In the genomic region with DNA sequence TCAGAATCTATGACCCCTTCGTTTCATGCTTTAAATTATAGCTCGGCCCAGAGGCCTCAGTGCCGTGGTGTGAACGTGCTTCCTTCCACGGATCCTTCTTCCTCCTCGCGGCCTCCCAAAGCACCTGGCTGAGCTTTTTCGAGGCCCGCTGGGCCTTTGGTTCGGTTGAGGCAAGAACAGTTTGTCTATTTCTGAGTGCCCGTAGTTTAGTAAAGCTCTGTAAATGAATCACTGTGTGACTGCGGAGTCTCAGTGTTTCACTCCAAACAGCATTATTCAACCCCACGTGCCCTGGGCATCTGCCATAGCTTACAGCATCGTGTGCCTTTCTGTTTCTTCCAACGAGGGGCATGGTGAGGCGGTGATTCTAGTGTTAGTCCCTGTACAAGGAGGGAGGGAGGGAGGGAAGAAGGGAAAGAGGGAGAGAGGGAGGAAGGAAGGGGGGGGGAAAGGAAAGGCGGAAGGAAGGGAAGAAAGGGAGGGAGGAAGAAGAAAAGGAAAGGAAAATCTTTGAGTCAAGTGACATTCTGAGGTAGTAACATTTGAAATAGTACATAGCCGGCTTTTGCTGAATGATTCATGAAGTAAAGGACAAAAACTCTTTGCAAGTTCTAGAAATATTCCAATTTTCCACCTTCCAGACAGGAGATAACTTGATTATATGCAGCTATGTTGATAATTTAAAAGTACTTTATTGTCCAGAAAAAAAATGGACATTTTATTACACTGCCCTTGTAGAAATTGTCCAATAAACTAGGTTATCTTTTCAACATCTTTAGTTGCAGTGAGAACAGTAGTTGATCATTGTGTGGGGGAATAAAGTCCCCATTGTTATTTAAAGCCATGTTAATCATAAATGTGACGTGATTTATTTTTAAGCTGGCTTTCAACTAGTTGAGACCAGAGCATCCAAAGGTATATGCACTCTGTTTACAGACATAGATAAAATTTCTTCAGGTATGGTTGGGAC, we compare ENCODE assay signal across 8 cellular contexts. TPM values are rescaled to one million over a fixed set of nuclear protein-coding genes. Genes with fewer than 3 reads are reported as not detected.
DNase-seq lines count a peak whose midpoint lies in the region; ATAC-seq and TF ChIP-seq lines count a peak whose summit lies in the region.

No MANE protein-coding gene starts in this region.

- H3K9me3 Mint-ChIP-seq in activated T-helper 17 cell treated with anti-CD3 and anti-CD28 coated beads, Interleukin-2, amount 50 U/mL, for 72 hours: no peaks in the 10 kb centered on the region

- no peak for TF ChIP-seq CTCF in ovary (IDR thresholded peaks at IDR 0.05)

- H3K36me3 ChIP-seq in ovary: no peaks in the 10 kb centered on the region

- peaks cover 7% of the 10 kb centered on the region for H3K4me1 ChIP-seq in ovary (ENCODE audit: insufficient read depth)

- no peaks in the 10 kb centered on the region for H3K4me1 Mint-ChIP-seq in activated T-helper 17 cell treated with anti-CD3 and anti-CD28 coated beads, Interleukin-2, amount 50 U/mL, for 72 hours

- H3K9me3 ChIP-seq in ovary: no peaks in the 10 kb centered on the region

- peak overlapping the region; percentile 84 for H3K4me3 Mint-ChIP-seq in activated T-helper 17 cell treated with anti-CD3 and anti-CD28 coated beads, Interleukin-2, amount 50 U/mL, for 72 hours

- ATAC-seq in activated T-helper 17 cell treated with anti-CD3 and anti-CD28 coated beads, Interleukin-2, amount 50 U/mL, for 72 hours (replicated peaks): no peak
- no peak for ATAC-seq in HG03354 (IDR thresholded peaks at IDR 0.05; ENCODE audit: poor library complexity, severe bottlenecking, unreplicated experiment)
- no peak for ATAC-seq in GM19455 (IDR thresholded peaks at IDR 0.05; ENCODE audit: unreplicated experiment)

- TF ChIP-seq POLR2A in ovary (IDR thresholded peaks at IDR 0.05): no peak

- H3K27me3 Mint-ChIP-seq in activated T-helper 17 cell treated with anti-CD3 and anti-CD28 coated beads, Interleukin-2, amount 50 U/mL, for 72 hours: peaks cover 30% of the 10 kb centered on the region

- peak overlapping the region; percentile 38 for H3K27ac Mint-ChIP-seq in activated T-helper 17 cell treated with anti-CD3 and anti-CD28 coated beads, Interleukin-2, amount 50 U/mL, for 72 hours

- intact Hi-C loops in head of caudate nucleus (cut with DNase I): loop anchor here (10.0 kb wide), 1 partner anchor 129 kb away; no protein-coding TSS in a partner anchor
- intact Hi-C loops in ovary (cut with DNase I): loop anchor here in 1 of 4 donors (5.0 kb wide), 1 partner anchor 111 kb away; no protein-coding TSS in a partner anchor

- 22 to 24% (median 23%) methylated on average over 19 of the region's 19 CpGs for WGBS in ovary, 3 donors

- H3K27ac ChIP-seq in ovary: peak overlapping the region in 1 of 2 donors; percentile 55

- H3K4me3 ChIP-seq in ovary: peak overlapping the region; percentile 71

- DNase-seq in EH (ENCODE audit: low read depth) (peak; percentile 29), NCI-H146 (lab: John Stamatoyannopoulos, UW) (peak; percentile 59), head of caudate nucleus (peak; percentile 42 to 94 (median 83)), ovary (peak; percentile 23 to 54 (median 34)), activated gamma-delta T cell treated with Interleukin-2 at 50 U/mL for 16 hours (no peak)

- H3K36me3 Mint-ChIP-seq in activated T-helper 17 cell treated with anti-CD3 and anti-CD28 coated beads, Interleukin-2, amount 50 U/mL, for 72 hours (ENCODE audit: low read depth): no peaks in the 10 kb centered on the region

- no peaks in the 10 kb centered on the region for H3K27me3 ChIP-seq in ovary

- no peak for TF ChIP-seq EP300 in ovary (IDR thresholded peaks at IDR 0.05)

RNA-seq across cellular contexts. Expression of gene TRIM9, which starts 1.2 kb away (rescaled TPM):
- total RNA-seq in activated T-helper 17 cell treated with anti-CD3 and anti-CD28 coated beads, Interleukin-2, amount 50 U/mL, for 72 hours: 1 to 10 TPM; 1.2 to 1.3 TPM
- total RNA-seq in ovary: 1 to 10 TPM in 5 of 7 donors, under 1 TPM in 2; 0.36 to 8.7 (median 1.7) TPM
- polyA plus RNA-seq in ovary: 1 to 10 TPM in 1 of 2 donors, under 1 TPM in 1; 0.40 to 2.1 TPM
